In the genomic region with DNA sequence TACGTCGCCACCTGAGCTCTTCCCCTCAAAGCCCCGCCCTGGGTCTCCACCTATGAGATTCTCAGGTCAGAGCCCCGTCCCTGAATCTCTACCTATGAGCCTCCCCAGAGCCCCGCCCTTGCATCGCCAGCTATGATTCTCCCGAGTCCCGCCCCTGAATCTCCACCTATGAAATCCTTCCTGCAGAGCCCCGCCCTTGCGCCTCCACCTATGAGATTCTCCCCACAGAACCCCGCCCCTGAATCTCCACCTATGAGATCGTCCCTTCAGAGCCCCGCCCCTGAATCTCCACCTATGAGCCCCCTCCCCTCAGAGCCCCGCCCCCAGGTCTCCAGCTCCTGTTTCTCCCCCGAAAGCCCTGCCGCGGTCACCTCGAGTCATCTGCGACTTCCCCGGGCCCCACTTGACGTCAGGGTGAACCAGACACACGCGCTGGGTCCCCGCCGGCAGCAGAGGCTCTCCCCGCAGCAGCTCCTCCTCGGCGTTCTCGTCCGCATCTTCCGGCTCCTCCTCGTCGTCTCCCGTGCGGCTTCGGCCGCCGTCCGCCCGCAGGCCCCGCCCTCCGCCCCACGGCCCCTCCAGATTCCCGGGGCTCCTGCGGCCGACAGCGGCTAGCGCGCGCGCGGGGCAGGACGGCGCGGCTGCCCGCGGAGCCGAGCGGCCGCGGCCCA, we compare ENCODE assay signal across 8 cellular contexts. TPM values are rescaled to one million over a fixed set of nuclear protein-coding genes. Genes with fewer than 3 reads are reported as not detected.
A peak's percentile ranks its signal among the peaks of the same experiment; 100 is the strongest.
DNase-seq lines count a peak whose midpoint lies in the region; ATAC-seq, FAIRE-seq and TF ChIP-seq lines count a peak whose summit lies in the region.

No MANE protein-coding gene starts in this region.

- H3K27ac ChIP-seq in A549: peak overlapping the region; percentile 97 to 99
- peak overlapping the region; percentile 88 for H3K27ac ChIP-seq in ectodermal cell (ENCODE audit: insufficient read depth, low read depth, low read length, poor library complexity, severe bottlenecking)
- peak overlapping the region; percentile 93 for H3K27ac ChIP-seq in mesodermal cell (ENCODE audit: low read depth, low read length, severe bottlenecking)

- peaks cover 4% of the 10 kb centered on the region for H3K9me3 Mint-ChIP-seq in activated CD4-positive, alpha-beta T cell treated with anti-CD3 and anti-CD28 coated beads, Interleukin-2, amount 10 ng/mL, durations not matched to agents 24 days and 14 days

- H3K4me1 Mint-ChIP-seq in activated CD4-positive, alpha-beta T cell treated with anti-CD3 and anti-CD28 coated beads, Interleukin-2, amount 10 ng/mL, durations not matched to agents 24 days and 14 days: peaks cover 18% of the 10 kb centered on the region

- POLR2A ChIA-PET in A549 (lab: Yijun Ruan, JAX): no interaction called here

- 2% methylated on average over 34 of the region's 61 CpGs for WGBS in A549 (ENCODE audit: missing lambda C conversion rate)
- WGBS in ectodermal cell, 2 experiments: 0 to 1% methylated on average over 61 of the region's 61 CpGs
- WGBS in mesodermal cell (ENCODE audit: insufficient coverage in 2 of 2), 2 experiments: 0% methylated on average over 44 to 56 of the region's 61 CpGs

- H3K27me3 Mint-ChIP-seq in activated CD4-positive, alpha-beta T cell treated with anti-CD3 and anti-CD28 coated beads, Interleukin-2, amount 10 ng/mL, durations not matched to agents 24 days and 14 days: peaks cover 2% of the 10 kb centered on the region

- ATAC-seq in A549: peak; percentile 67 to 82
- ATAC-seq in HG03457 (IDR thresholded peaks at IDR 0.05; ENCODE audit: unreplicated experiment): peak; percentile 47

- H3K4me1 ChIP-seq in A549 (peaks cover 25% of the 10 kb centered on the region; the same call in 2 of the 3 replicates), ectodermal cell (ENCODE audit: control insufficient read depth, insufficient read depth, low read length) (peaks cover 9% of the 10 kb centered on the region), mesodermal cell (ENCODE audit: control insufficient read depth, insufficient read depth, low read length, poor library complexity, severe bottlenecking) (peaks cover 6% of the 10 kb centered on the region)

- no peak for FAIRE-seq in A549 (lab: Jason Lieb, UNC)

- H3K36me3 Mint-ChIP-seq in activated CD4-positive, alpha-beta T cell treated with anti-CD3 and anti-CD28 coated beads, Interleukin-2, amount 10 ng/mL, durations not matched to agents 24 days and 14 days (ENCODE audit: low read depth): peaks cover 17% of the 10 kb centered on the region

- peak overlapping the region; percentile 96 for H3K4me3 Mint-ChIP-seq in activated CD4-positive, alpha-beta T cell treated with anti-CD3 and anti-CD28 coated beads, Interleukin-2, amount 10 ng/mL, durations not matched to agents 24 days and 14 days

- H3K9me3 ChIP-seq in A549 (no peaks in the 10 kb centered on the region), ectodermal cell (ENCODE audit: control insufficient read depth, low read length) (no peaks in the 10 kb centered on the region), mesodermal cell (ENCODE audit: control insufficient read depth, low read length) (no peaks in the 10 kb centered on the region)

- no peak for TF ChIP-seq CTCF in A549 (IDR thresholded peaks at IDR 0.05)

- peak overlapping the region; percentile 61 for H3K4me2 ChIP-seq in A549

- TF ChIP-seq RAD21 in A549 (conservative IDR thresholded peaks at IDR 0.05 in 1 of 2, IDR thresholded peaks at IDR 0.05 in 1 of 2): no peak

- no peak for TF ChIP-seq EP300 in A549 (IDR thresholded peaks at IDR 0.05)

- intact Hi-C loops in activated CD4-positive, alpha-beta T cell treated with anti-CD3 and anti-CD28 coated beads, Interleukin-2, amount 10 ng/mL, durations not matched to agents 24 days and 14 days (cut with micrococcal nuclease): loop anchor here (1.0 to 5.0 kb wide), 4 partner anchors 35 to 1135 kb away; partner anchors contain the start of genes ASMTL and SLC25A6

- CTCF ChIA-PET in A549 (lab: Yijun Ruan, JAX): no interaction called here

- no peaks in the 10 kb centered on the region for H3K27me3 ChIP-seq in ectodermal cell (ENCODE audit: control insufficient read depth, insufficient read depth, low read length, poor library complexity, severe bottlenecking)

- no peak for TF ChIP-seq POLR2A in A549 (IDR thresholded peaks at IDR 0.05; ENCODE audit: low read length)

- H3K36me3 ChIP-seq in ectodermal cell (ENCODE audit: control insufficient read depth, insufficient read depth, low read length) (peaks cover 13% of the 10 kb centered on the region), mesodermal cell (ENCODE audit: control insufficient read depth, insufficient read depth, low read length) (peaks cover 30% of the 10 kb centered on the region)

- peak overlapping the region; percentile 97 for H3K27ac Mint-ChIP-seq in activated CD4-positive, alpha-beta T cell treated with anti-CD3 and anti-CD28 coated beads, Interleukin-2, amount 10 ng/mL, durations not matched to agents 24 days and 14 days

- DNase-seq in A549 (ENCODE audit: low read depth in 1 of 2, low spot score in 1 of 2) (peak; percentile 96 to 99), GM19238 (ENCODE audit: insufficient read length, low spot score) (peak; percentile 95), SHP77 (lab: John Stamatoyannopoulos, UW) (no peak)
- peak; percentile 99 for DNase-seq in activated CD4-positive, alpha-beta T cell treated with anti-CD3 and anti-CD28 coated beads, Interleukin-2, amount 10 ng/mL, durations not matched to agents 24 days and 14 days
- DNase-seq in stimulated activated CD8-positive, alpha-beta memory T cell treated with anti-CD3 and anti-CD28 coated beads, Interleukin-2, amount 100 ng/mL, for 1 hour (ENCODE audit: low read depth in 2 of 2): peak; percentile 86 to 96

- peak overlapping the region; percentile 93 for H3K4me3 ChIP-seq in A549
- peak overlapping the region; percentile 78 for H3K4me3 ChIP-seq in ectodermal cell (ENCODE audit: insufficient read depth, low read depth, low read length)
- peak overlapping the region; percentile 97 for H3K4me3 ChIP-seq in mesodermal cell (ENCODE audit: extremely low read depth, insufficient read depth, low read length, poor library complexity, severe bottlenecking)

TF ChIP-seq in A549, 52 proteins besides CTCF, POLR2A, EP300 and RAD21 (continues in another document):
- TF ChIP-seq ZC3H11A (IDR thresholded peaks at IDR 0.05): no peak
- no peak for TF ChIP-seq RFX5 (IDR thresholded peaks at IDR 0.05)
- TF ChIP-seq HOXB5 (CRISPR knock-in tag; IDR thresholded peaks at IDR 0.05): peak; percentile 39; the same call in 1 of the 2 replicates
- TF ChIP-seq ZNF302 (CRISPR knock-in tag; IDR thresholded peaks at IDR 0.05): no peak
- TF ChIP-seq BCL3 (IDR thresholded peaks at IDR 0.05): peak; percentile 84; the same call in 2 of the 3 replicates
- no peak for TF ChIP-seq SREBF2 (IDR thresholded peaks at IDR 0.05)
- no peak for TF ChIP-seq KDM5A (IDR thresholded peaks at IDR 0.05)
- peak; percentile 54; the same call in 1 of the 2 replicates for TF ChIP-seq PHF8 (IDR thresholded peaks at IDR 0.05; ENCODE audit: borderline replicate concordance, low read depth)
- no peak for TF ChIP-seq RARB (CRISPR knock-in tag; IDR thresholded peaks at IDR 0.05)
- TF ChIP-seq POLR2AphosphoS2 (conservative IDR thresholded peaks at IDR 0.05; ENCODE audit: low read length): peak; percentile 96
- TF ChIP-seq FOSB (CRISPR knock-in tag; IDR thresholded peaks at IDR 0.05): peak; percentile 28; the same call in 1 of the 2 replicates
- 0 out of 2 replicates have a peak, but pooled peaks have one; percentile 42 for TF ChIP-seq HOXA7 (CRISPR knock-in tag; IDR thresholded peaks at IDR 0.05)
- peak; percentile 30; the same call in 1 of the 2 replicates for TF ChIP-seq TFCP2L1 (CRISPR knock-in tag; IDR thresholded peaks at IDR 0.05)
- TF ChIP-seq MYC (IDR thresholded peaks at IDR 0.05; ENCODE audit: borderline replicate concordance, low read length): no peak

RNA-seq across cellular contexts. Expression of gene GTPBP6, which starts 0.4 kb away (rescaled TPM):
- polyA plus RNA-seq in A549 (2011; rRNA removed) (22.9 and 26.0 TPM in 2 replicates), A549 (2017; fragmentation: RNase III; extraction: RNeasy Plus Mini Kit Qiagen cat#74134 plus additional on column Dnase treatment) (36.1 to 41.2 TPM (median 39.4 TPM) in 3 replicates)
- 64.3 and 74.2 TPM in 2 replicates for polyA plus RNA-seq in A549 (2012; cell fraction: cytosol; rRNA removed)
- polyA plus RNA-seq in A549 (2012; cell fraction: nucleus; rRNA removed): 78.8 and 93.8 TPM in 2 replicates
- 10.2 and 14.8 TPM in 2 replicates for polyA minus RNA-seq in A549 (2011; rRNA and poly(A)+ RNA removed)
- total RNA-seq in activated CD4-positive, alpha-beta T cell treated with anti-CD3 and anti-CD28 coated beads, Interleukin-2, amount 10 ng/mL, durations not matched to agents 24 days and 14 days: 66.3 and 70.5 TPM in 2 replicates
- 62.0 TPM for polyA plus RNA-seq in ectodermal cell (2013, experiment 1 of 4)
- 55.6 TPM for polyA plus RNA-seq in ectodermal cell (2013, experiment 2 of 4)
- 46.2 TPM for polyA plus RNA-seq in ectodermal cell (2013, experiment 3 of 4)
- 42.8 TPM for polyA plus RNA-seq in ectodermal cell (2013, experiment 4 of 4)
- 41.1 TPM for polyA plus RNA-seq in mesodermal cell (2013, experiment 1 of 2)
- polyA plus RNA-seq in mesodermal cell (2013, experiment 2 of 2): 37.4 TPM

RNA-seq across cellular contexts. Expression of gene PLCXD1, which starts 37.0 kb away (rescaled TPM):
- 67.9 and 87.0 TPM in 2 replicates for polyA plus RNA-seq in A549 (2011; rRNA removed)
- 80.7 and 97.7 TPM in 2 replicates for polyA plus RNA-seq in A549 (2012; cell fraction: cytosol; rRNA removed)
- polyA plus RNA-seq in A549 (2012; cell fraction: nucleus; rRNA removed): 200 and 211 TPM in 2 replicates
- 60.7 to 70.3 TPM (median 64.6 TPM) in 3 replicates for polyA plus RNA-seq in A549 (2017; fragmentation: RNase III; extraction: RNeasy Plus Mini Kit Qiagen cat#74134 plus additional on column Dnase treatment)
- 101 and 220 TPM in 2 replicates for polyA minus RNA-seq in A549 (2011; rRNA and poly(A)+ RNA removed)
- total RNA-seq in activated CD4-positive, alpha-beta T cell treated with anti-CD3 and anti-CD28 coated beads, Interleukin-2, amount 10 ng/mL, durations not matched to agents 24 days and 14 days: 66.0 and 68.7 TPM in 2 replicates
- 100 TPM for polyA plus RNA-seq in ectodermal cell (2013, experiment 1 of 4)
- 113 TPM for polyA plus RNA-seq in ectodermal cell (2013, experiment 2 of 4)
- polyA plus RNA-seq in ectodermal cell (2013, experiment 3 of 4): 68.0 TPM
- polyA plus RNA-seq in ectodermal cell (2013, experiment 4 of 4): 81.9 TPM
- polyA plus RNA-seq in mesodermal cell (2013, experiment 1 of 2): 38.6 TPM
- 29.2 TPM for polyA plus RNA-seq in mesodermal cell (2013, experiment 2 of 2)

Comparison
In these comparisons a context has a peak if more than half of its experiments do, and no peak if none do; other contexts are left out.
1. DNase-seq: peak in A549 (2 of 2), GM19238 (single experiment), activated CD4-positive, alpha-beta T cell treated with anti-CD3 and anti-CD28 coated beads, Interleukin-2, amount 10 ng/mL, durations not matched to agents 24 days and 14 days (single experiment) and stimulated activated CD8-positive, alpha-beta memory T cell treated with anti-CD3 and anti-CD28 coated beads, Interleukin-2, amount 100 ng/mL, for 1 hour (2 of 2); none in SHP77 (0 of 2).
2. Peak in every context shown above with its lines, with median percentiles within 50 percentile points of each other: H3K27ac ChIP-seq and H3K4me3 ChIP-seq.